11 cellular contexts compared by ENCODE assay signal in genomic region chr6:117169781-117170281, GRCh38.
DNase-seq lines count a peak whose midpoint lies in the region; ATAC-seq, FAIRE-seq and TF ChIP-seq lines count a peak whose summit lies in the region.
"Had no signal": no experiment of that assay in that cellular context is flagged by ENCODE, and none has a peak within 500 bp of the region (broad histone marks: within the 10 kb centered on the region; RNA-seq: fewer than 3 reads in every experiment).

No MANE protein-coding gene starts in this region.

- no peak overlapping the region for H3K27ac Mint-ChIP-seq in activated CD4-positive, alpha-beta memory T cell treated with anti-CD3 and anti-CD28 coated beads for 36 hours
- H3K27ac Mint-ChIP-seq: IgD-negative memory B cell had no signal

- no peak overlapping the region for H3K4me3 Mint-ChIP-seq in activated CD4-positive, alpha-beta memory T cell treated with anti-CD3 and anti-CD28 coated beads for 36 hours
- H3K4me3 Mint-ChIP-seq: IgD-negative memory B cell had no signal

- ATAC-seq in GM19452 (IDR thresholded peaks at IDR 0.05; ENCODE audit: unreplicated experiment) = no peak

- DNase-seq in HT1080 (ENCODE audit: low read depth) = peak; percentile 25
- peak; percentile 2 for DNase-seq in SW480 (ENCODE audit: low spot score)
- DNase-seq in kidney tubule cell (ENCODE audit: low spot score) = peak; percentile 67
- peak; percentile 14 for DNase-seq in urothelium cell line (ENCODE audit: low spot score)
- no peak for DNase-seq in activated CD4-positive, alpha-beta memory T cell treated with anti-CD3 and anti-CD28 coated beads for 36 hours
- DNase-seq in GM10248 (ENCODE audit: extremely low spot score) = no peak
- DNase-seq: H7, NCI-H1048, NCI-H774 had no signal

- no peak for FAIRE-seq in urothelium cell line (lab: Jason Lieb, UNC)

- H3K27me3 Mint-ChIP-seq in activated CD4-positive, alpha-beta memory T cell treated with anti-CD3 and anti-CD28 coated beads for 36 hours = no peaks in the 10 kb centered on the region

- CTCF ChIA-PET in activated CD4-positive, alpha-beta memory T cell treated with anti-CD3 and anti-CD28 coated beads for 36 hours (lab: Charles Lee) = no interaction called here
- CTCF ChIA-PET in GM10248 (lab: Yijun Ruan, JAX) = no interaction called here

- no peaks in the 10 kb centered on the region for H3K36me3 Mint-ChIP-seq in activated CD4-positive, alpha-beta memory T cell treated with anti-CD3 and anti-CD28 coated beads for 36 hours
- H3K36me3 Mint-ChIP-seq: IgD-negative memory B cell had no signal

- peaks cover 2% of the 10 kb centered on the region for H3K9me3 Mint-ChIP-seq in activated CD4-positive, alpha-beta memory T cell treated with anti-CD3 and anti-CD28 coated beads for 36 hours
- H3K9me3 Mint-ChIP-seq: IgD-negative memory B cell had no signal

- intact Hi-C loops in activated CD4-positive, alpha-beta memory T cell treated with anti-CD3 and anti-CD28 coated beads for 36 hours (cut with micrococcal nuclease) = no loop called here

- POLR2A ChIA-PET in activated CD4-positive, alpha-beta memory T cell treated with anti-CD3 and anti-CD28 coated beads for 36 hours (lab: Charles Lee) = no interaction called here
- POLR2A ChIA-PET in GM10248 (lab: Yijun Ruan, JAX) = no interaction called here

- H3K4me1 Mint-ChIP-seq in activated CD4-positive, alpha-beta memory T cell treated with anti-CD3 and anti-CD28 coated beads for 36 hours (ENCODE audit: low read depth) = no peaks in the 10 kb centered on the region
- H3K4me1 Mint-ChIP-seq: IgD-negative memory B cell had no signal

- TF ChIP-seq CTCF in GM10248 (IDR thresholded peaks at IDR 0.05; ENCODE audit: control extremely low read depth, extremely low read depth, low read depth, missing control alignments) = no peak

Comparison
In these comparisons a context has a peak if more than half of its experiments do, and no peak if none do; other contexts are left out.
1. DNase-seq: peak in HT1080 (single experiment), SW480 (single experiment), kidney tubule cell (single experiment) and urothelium cell line (single experiment); none in activated CD4-positive, alpha-beta memory T cell treated with anti-CD3 and anti-CD28 coated beads for 36 hours (single experiment) and GM10248 (single experiment).